In the genomic region with DNA sequence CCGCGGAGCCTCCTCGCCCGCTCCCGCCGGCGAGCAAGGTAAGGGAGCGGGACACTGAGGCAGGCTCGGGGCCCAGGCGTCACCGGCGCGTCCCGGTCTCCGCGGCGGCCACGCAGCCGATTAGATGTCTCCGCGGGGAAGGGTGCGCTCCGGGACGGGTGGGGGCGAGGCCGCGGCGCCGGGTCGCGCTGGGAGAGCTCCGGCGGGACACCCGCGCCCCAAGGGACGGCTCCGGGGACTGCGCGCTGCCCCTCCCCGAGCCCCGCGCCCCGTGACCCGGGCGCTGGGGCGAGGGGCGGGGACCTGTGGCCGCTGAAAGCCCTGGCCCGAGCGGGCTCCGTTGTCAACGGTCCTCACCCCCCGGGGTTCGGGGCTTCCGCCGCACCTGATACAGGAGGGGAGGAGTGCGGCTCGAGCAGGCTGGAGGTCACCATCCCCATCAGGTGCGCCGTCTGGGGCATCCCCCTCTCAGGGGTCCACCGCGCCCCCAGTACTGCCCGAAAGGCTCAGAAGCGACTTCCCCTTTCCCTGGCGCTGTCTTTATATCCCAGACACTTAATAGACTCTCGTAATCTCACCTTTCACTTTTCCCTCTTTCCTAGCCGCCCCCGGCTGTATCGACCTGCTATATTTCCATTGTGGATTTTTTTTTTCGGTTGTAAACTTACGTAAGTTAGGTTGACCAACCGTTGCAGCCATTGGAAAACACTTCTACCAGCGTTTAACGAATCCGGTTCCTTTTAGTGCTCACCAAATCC, we compare ENCODE assay signal across 1 cellular context.
TF ChIP-seq lines count a peak whose summit lies in the region.

No MANE protein-coding gene starts in this region.

TF ChIP-seq in K562, 482 proteins besides CTCF, POLR2A, EP300 and RAD21 (continued from another document and continues in another):
- TF ChIP-seq ZBTB40 (IDR thresholded peaks at IDR 0.05) (0 out of 2 replicates have a peak, but pooled peaks have one; percentile 40), ZBTB40 (CRISPR knock-in tag; IDR thresholded peaks at IDR 0.05) (no peak), ZSCAN29 (IDR thresholded peaks at IDR 0.05) (no peak), CXXC5 (CRISPR knock-in tag; IDR thresholded peaks at IDR 0.05) (peak; percentile 47; the same call in 1 of the 2 replicates), EP400 (IDR thresholded peaks at IDR 0.05) (no peak), ZNF12 (CRISPR knock-in tag; IDR thresholded peaks at IDR 0.05) (0 out of 2 replicates have a peak, but pooled peaks have one; percentile 15), KDM1A (IDR thresholded peaks at IDR 0.05) (no peak), USF2 (CRISPR knock-in tag; IDR thresholded peaks at IDR 0.05) (peak; percentile 8; the same call in 1 of the 2 replicates), HMGN3 (IDR thresholded peaks at IDR 0.05; ENCODE audit: borderline replicate concordance, extremely low read depth, insufficient read length, low read depth, low read length) (peak; percentile 11), RBBP5 (IDR thresholded peaks at IDR 0.05; ENCODE audit: borderline replicate concordance, insufficient read depth, low read length, poor library complexity, severe bottlenecking) (peak; percentile 80), MYBL2 (IDR thresholded peaks at IDR 0.05; ENCODE audit: low read depth) (no peak), MYBL2 (CRISPR knock-in tag; IDR thresholded peaks at IDR 0.05; ENCODE audit: borderline replicate concordance) (no peak), NR1H2 (CRISPR knock-in tag; IDR thresholded peaks at IDR 0.05) (no peak), BRD9 (IDR thresholded peaks at IDR 0.05; ENCODE audit: low read depth, partially characterized antibody) (no peak), GTF2F1 (IDR thresholded peaks at IDR 0.05; ENCODE audit: low read depth, low read length) (no peak), POLR2G (IDR thresholded peaks at IDR 0.05; ENCODE audit: low read depth, low read length) (peak; percentile 82), EGR1 (conservative IDR thresholded peaks at IDR 0.05) (0 out of 2 replicates have a peak, but pooled peaks have one; percentile 10), HMG20A (CRISPR knock-in tag; conservative IDR thresholded peaks at IDR 0.05) (no peak), NR2C2 (CRISPR knock-in tag; IDR thresholded peaks at IDR 0.05) (no peak), NR2C2 (tag; IDR thresholded peaks at IDR 0.05) (peak; percentile 84), AFF4 (CRISPR knock-in tag; IDR thresholded peaks at IDR 0.05) (0 out of 2 replicates have a peak, but pooled peaks have one; percentile 30)
- TF ChIP-seq, protein P1, sequence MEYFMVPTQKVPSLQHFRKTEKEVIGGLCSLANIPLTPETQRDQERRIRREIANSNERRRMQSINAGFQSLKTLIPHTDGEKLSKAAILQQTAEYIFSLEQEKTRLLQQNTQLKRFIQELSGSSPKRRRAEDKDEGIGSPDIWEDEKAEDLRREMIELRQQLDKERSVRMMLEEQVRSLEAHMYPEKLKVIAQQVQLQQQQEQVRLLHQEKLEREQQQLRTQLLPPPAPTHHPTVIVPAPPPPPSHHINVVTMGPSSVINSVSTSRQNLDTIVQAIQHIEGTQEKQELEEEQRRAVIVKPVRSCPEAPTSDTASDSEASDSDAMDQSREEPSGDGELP (CRISPR knock-in tag; IDR thresholded peaks at IDR 0.05; ENCODE audit: borderline replicate concordance) = peak; percentile 44; the same call in 1 of the 2 replicates
- TF ChIP-seq, protein P2, sequence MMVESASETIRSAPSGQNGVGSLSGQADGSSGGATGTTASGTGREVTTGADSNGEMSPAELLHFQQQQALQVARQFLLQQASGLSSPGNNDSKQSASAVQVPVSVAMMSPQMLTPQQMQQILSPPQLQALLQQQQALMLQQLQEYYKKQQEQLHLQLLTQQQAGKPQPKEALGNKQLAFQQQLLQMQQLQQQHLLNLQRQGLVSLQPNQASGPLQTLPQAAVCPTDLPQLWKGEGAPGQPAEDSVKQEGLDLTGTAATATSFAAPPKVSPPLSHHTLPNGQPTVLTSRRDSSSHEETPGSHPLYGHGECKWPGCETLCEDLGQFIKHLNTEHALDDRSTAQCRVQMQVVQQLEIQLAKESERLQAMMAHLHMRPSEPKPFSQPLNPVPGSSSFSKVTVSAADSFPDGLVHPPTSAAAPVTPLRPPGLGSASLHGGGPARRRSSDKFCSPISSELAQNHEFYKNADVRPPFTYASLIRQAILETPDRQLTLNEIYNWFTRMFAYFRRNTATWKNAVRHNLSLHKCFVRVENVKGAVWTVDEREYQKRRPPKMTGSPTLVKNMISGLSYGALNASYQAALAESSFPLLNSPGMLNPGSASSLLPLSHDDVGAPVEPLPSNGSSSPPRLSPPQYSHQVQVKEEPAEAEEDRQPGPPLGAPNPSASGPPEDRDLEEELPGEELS (CRISPR knock-in tag; IDR thresholded peaks at IDR 0.05; ENCODE audit: borderline replicate concordance) = no peak
- TF ChIP-seq, protein P3, sequence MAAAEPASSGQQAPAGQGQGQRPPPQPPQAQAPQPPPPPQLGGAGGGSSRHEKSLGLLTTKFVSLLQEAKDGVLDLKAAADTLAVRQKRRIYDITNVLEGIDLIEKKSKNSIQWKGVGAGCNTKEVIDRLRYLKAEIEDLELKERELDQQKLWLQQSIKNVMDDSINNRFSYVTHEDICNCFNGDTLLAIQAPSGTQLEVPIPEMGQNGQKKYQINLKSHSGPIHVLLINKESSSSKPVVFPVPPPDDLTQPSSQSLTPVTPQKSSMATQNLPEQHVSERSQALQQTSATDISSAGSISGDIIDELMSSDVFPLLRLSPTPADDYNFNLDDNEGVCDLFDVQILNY (CRISPR knock-in tag; IDR thresholded peaks at IDR 0.05) = no peak
- TF ChIP-seq, protein P4, sequence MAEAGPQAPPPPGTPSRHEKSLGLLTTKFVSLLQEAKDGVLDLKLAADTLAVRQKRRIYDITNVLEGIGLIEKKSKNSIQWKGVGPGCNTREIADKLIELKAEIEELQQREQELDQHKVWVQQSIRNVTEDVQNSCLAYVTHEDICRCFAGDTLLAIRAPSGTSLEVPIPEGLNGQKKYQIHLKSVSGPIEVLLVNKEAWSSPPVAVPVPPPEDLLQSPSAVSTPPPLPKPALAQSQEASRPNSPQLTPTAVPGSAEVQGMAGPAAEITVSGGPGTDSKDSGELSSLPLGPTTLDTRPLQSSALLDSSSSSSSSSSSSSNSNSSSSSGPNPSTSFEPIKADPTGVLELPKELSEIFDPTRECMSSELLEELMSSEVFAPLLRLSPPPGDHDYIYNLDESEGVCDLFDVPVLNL (CRISPR knock-in tag; IDR thresholded peaks at IDR 0.05; ENCODE audit: low read depth) = 0 out of 2 replicates have a peak, but pooled peaks have one; percentile 33
- TF ChIP-seq, protein P5, sequence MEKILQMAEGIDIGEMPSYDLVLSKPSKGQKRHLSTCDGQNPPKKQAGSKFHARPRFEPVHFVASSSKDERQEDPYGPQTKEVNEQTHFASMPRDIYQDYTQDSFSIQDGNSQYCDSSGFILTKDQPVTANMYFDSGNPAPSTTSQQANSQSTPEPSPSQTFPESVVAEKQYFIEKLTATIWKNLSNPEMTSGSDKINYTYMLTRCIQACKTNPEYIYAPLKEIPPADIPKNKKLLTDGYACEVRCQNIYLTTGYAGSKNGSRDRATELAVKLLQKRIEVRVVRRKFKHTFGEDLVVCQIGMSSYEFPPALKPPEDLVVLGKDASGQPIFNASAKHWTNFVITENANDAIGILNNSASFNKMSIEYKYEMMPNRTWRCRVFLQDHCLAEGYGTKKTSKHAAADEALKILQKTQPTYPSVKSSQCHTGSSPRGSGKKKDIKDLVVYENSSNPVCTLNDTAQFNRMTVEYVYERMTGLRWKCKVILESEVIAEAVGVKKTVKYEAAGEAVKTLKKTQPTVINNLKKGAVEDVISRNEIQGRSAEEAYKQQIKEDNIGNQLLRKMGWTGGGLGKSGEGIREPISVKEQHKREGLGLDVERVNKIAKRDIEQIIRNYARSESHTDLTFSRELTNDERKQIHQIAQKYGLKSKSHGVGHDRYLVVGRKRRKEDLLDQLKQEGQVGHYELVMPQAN (IDR thresholded peaks at IDR 0.05; ENCODE audit: borderline replicate concordance) = peak; percentile 34; the same call in 1 of the 2 replicates
